In genomic region chrX:38351346-38351745, GRCh38 we compare ENCODE assay signal across 26 cellular contexts. TPM values are rescaled to one million over a fixed set of nuclear protein-coding genes. Genes with fewer than 3 reads are reported as not detected.
A peak's percentile ranks its signal among the peaks of the same experiment; 100 is the strongest.
DNase-seq lines count a peak whose midpoint lies in the region; ATAC-seq, FAIRE-seq and TF ChIP-seq lines count a peak whose summit lies in the region.
"Had no signal": no experiment of that assay in that cellular context is flagged by ENCODE, and none has a peak within 500 bp of the region (broad histone marks: within the 10 kb centered on the region; RNA-seq: fewer than 3 reads in every experiment).

No MANE protein-coding gene starts in this region.

- CTCF ChIA-PET in HEK293 (lab: Yijun Ruan, JAX) (no interaction called here), HepG2 (lab: Yijun Ruan, JAX; ENCODE audit: low intra/inter-chr PET ratio, low total read pairs) (no interaction called here)
- CTCF ChIA-PET in activated CD8-positive, alpha-beta T cell treated with anti-CD3 and anti-CD28 coated beads, Interleukin-2, amount 10 ng/mL, durations not matched to agents 7 days and 5 days (lab: Charles Lee) = no interaction called here

- 74% methylated on average over 3 of the region's 3 CpGs for WGBS in hepatocyte (ENCODE audit: low lambda C conversion rate, missing lambda C conversion rate)
- 71% methylated on average over 3 of the region's 3 CpGs for WGBS in HepG2 (ENCODE audit: low lambda C conversion rate)
- WGBS in small intestine, 3 donors = 23 to 67% (median 51%) methylated on average over 3 of the region's 3 CpGs

- no peak for TF ChIP-seq POLR2A in HepG2 (IDR thresholded peaks at IDR 0.05; ENCODE audit: insufficient read depth in 1 of 2, low read depth in 2 of 2, low read length in 2 of 2)

- no peak for TF ChIP-seq EP300 in HepG2 (IDR thresholded peaks at IDR 0.05; ENCODE audit: low read depth in 2 of 2, low read length in 2 of 2)
- no peak for TF ChIP-seq EP300 in HepG2 (CRISPR knock-in tag; IDR thresholded peaks at IDR 0.05; ENCODE audit: borderline replicate concordance)

- H3K4me1 ChIP-seq in HEK293 (ENCODE audit: control insufficient read depth, insufficient read depth, low read length) = no peaks in the 10 kb centered on the region
- H3K4me1 ChIP-seq in hepatocyte (ENCODE audit: insufficient read depth) = no peaks in the 10 kb centered on the region
- peaks cover 52% of the 10 kb centered on the region for H3K4me1 ChIP-seq in HepG2 (ENCODE audit: insufficient read depth, low read length)
- no peaks in the 10 kb centered on the region for H3K4me1 ChIP-seq in small intestine (ENCODE audit: control insufficient read depth in 2 of 2, insufficient read depth in 1 of 2, low read depth in 1 of 2, low read length in 1 of 2)
- H3K4me1 ChIP-seq: A549, BE2C, HAP-1 had no signal

- intact Hi-C loops in HepG2 (cut with micrococcal nuclease; ENCODE audit: unreplicated experiment) = no loop called here

- H3K4me2 ChIP-seq in hepatocyte = no peak overlapping the region
- no peak overlapping the region for H3K4me2 ChIP-seq in HepG2 (ENCODE audit: low read depth, low read length)
- H3K4me2 ChIP-seq: A549; BLaER1 treated with 17β-estradiol and CSF1 and Interleukin-3, amounts not matched to agents 10 nM and 100 nM had no signal

- no peaks in the 10 kb centered on the region for H3K36me3 Mint-ChIP-seq in activated CD8-positive, alpha-beta T cell treated with anti-CD3 and anti-CD28 coated beads, Interleukin-2, amount 10 ng/mL, durations not matched to agents 7 days and 5 days (ENCODE audit: low read depth)
- H3K36me3 Mint-ChIP-seq: CD4-positive, alpha-beta memory T cell had no signal

- TF ChIP-seq CTCF in HEK293 (tag by site-specific recombination; IDR thresholded peaks at IDR 0.05) = no peak
- no peak for TF ChIP-seq CTCF in hepatocyte (IDR thresholded peaks at IDR 0.05; ENCODE audit: poor library complexity)
- TF ChIP-seq CTCF in HepG2 (CRISPR knock-in tag; IDR thresholded peaks at IDR 0.05) = no peak

- H3K27ac ChIP-seq in HEK293 (ENCODE audit: extremely low read depth, low read depth, low read length) (no peak overlapping the region), hepatocyte (peak overlapping the region; percentile 7), HepG2 (ENCODE audit: extremely low read length, insufficient read depth, low read length) (no peak overlapping the region), small intestine (ENCODE audit: low read depth in 1 of 2, low read length in 1 of 2) (no peak overlapping the region)
- H3K27ac ChIP-seq: A549; BLaER1 treated with 17β-estradiol and CSF1 and Interleukin-3, amounts not matched to agents 10 nM and 100 nM had no signal

- no peaks in the 10 kb centered on the region for H3K4me1 Mint-ChIP-seq in activated CD8-positive, alpha-beta T cell treated with anti-CD3 and anti-CD28 coated beads, Interleukin-2, amount 10 ng/mL, durations not matched to agents 7 days and 5 days (ENCODE audit: low read depth)
- H3K4me1 Mint-ChIP-seq: CD4-positive, alpha-beta memory T cell had no signal

- H3K36me3 ChIP-seq in HEK293 (ENCODE audit: control insufficient read depth in 2 of 2, insufficient read depth in 1 of 2, low read length in 2 of 2) (no peaks in the 10 kb centered on the region), hepatocyte (replicated peaks; ENCODE audit: insufficient read depth, low read depth) (no peaks in the 10 kb centered on the region), HepG2 (replicated peaks in 1 of 2; ENCODE audit: control insufficient read depth in 1 of 2, insufficient read depth in 2 of 2, low read length in 2 of 2) (no peaks in the 10 kb centered on the region), small intestine (ENCODE audit: control insufficient read depth in 2 of 2, insufficient read depth in 2 of 2, low read length in 2 of 2) (no peaks in the 10 kb centered on the region)
- H3K36me3 ChIP-seq: BE2C; BLaER1 treated with 17β-estradiol and CSF1 and Interleukin-3, amounts not matched to agents 10 nM and 100 nM; HAP-1 had no signal

- POLR2A ChIA-PET in HEK293 (lab: Yijun Ruan, JAX) (no interaction called here), HepG2 (lab: Yijun Ruan, JAX) (no interaction called here)
- POLR2A ChIA-PET in activated CD8-positive, alpha-beta T cell treated with anti-CD3 and anti-CD28 coated beads, Interleukin-2, amount 10 ng/mL, durations not matched to agents 7 days and 5 days (lab: Charles Lee) = no interaction called here

- peaks cover 3% of the 10 kb centered on the region for H3K27me3 Mint-ChIP-seq in activated CD8-positive, alpha-beta T cell treated with anti-CD3 and anti-CD28 coated beads, Interleukin-2, amount 10 ng/mL, durations not matched to agents 7 days and 5 days (ENCODE audit: low read depth)

- H3K27ac Mint-ChIP-seq in activated CD8-positive, alpha-beta T cell treated with anti-CD3 and anti-CD28 coated beads, Interleukin-2, amount 10 ng/mL, durations not matched to agents 7 days and 5 days = no peak overlapping the region
- H3K27ac Mint-ChIP-seq: CD4-positive, alpha-beta memory T cell had no signal

- DNase-seq in hepatocyte (ENCODE audit: low spot score) = no peak
- no peak for DNase-seq in HepG2 (ENCODE audit: low spot score)
- peak; percentile 54 for DNase-seq in small intestine
- DNase-seq in KBM-7 = no peak
- no peak for DNase-seq in activated naive CD4-positive, alpha-beta T cell treated with anti-CD3 and anti-CD28 coated beads, Interleukin-2, amount 50 U/mL, for 16 hours
- DNase-seq in activated CD8-positive, alpha-beta T cell treated with anti-CD3 and anti-CD28 coated beads, Interleukin-2, amount 10 ng/mL, durations not matched to agents 7 days and 5 days = no peak
- DNase-seq: 8988T; ACHN; AML-193; BE2C; Calu3; CD4-positive, alpha-beta memory T cell; COR-L47; DMS53; DMS79 treated with DMSO at 0.1 percent for 48 hours; GF-D8; GOT3 had no signal

- H2AFZ ChIP-seq in hepatocyte (no peak overlapping the region), HepG2 (ENCODE audit: low read length) (no peak overlapping the region)

- no peaks in the 10 kb centered on the region for H3K9me2 ChIP-seq in hepatocyte (replicated peaks; ENCODE audit: insufficient read depth)

- no peak overlapping the region for H3K4me3 Mint-ChIP-seq in activated CD8-positive, alpha-beta T cell treated with anti-CD3 and anti-CD28 coated beads, Interleukin-2, amount 10 ng/mL, durations not matched to agents 7 days and 5 days
- H3K4me3 Mint-ChIP-seq: CD4-positive, alpha-beta memory T cell had no signal

- in situ Hi-C loops in HepG2 (cut with HindIII; ENCODE audit: extremely low pct_ligation_motif_present, low pct_unique_long_range_greater_than_20kb) (no loop called here), KBM-7 (cut with MboI; ENCODE audit: low pct_unique_long_range_greater_than_20kb, low sequenced_read_pairs) (no loop called here)

- no TSS peak for BruUV-seq in HepG2 (replicated peaks; lab: Mats Ljungman, UMichigan)

- no peaks in the 10 kb centered on the region for H3K79me2 ChIP-seq in hepatocyte
- H3K79me2 ChIP-seq in HepG2 (ENCODE audit: insufficient read depth, low read length) = no peaks in the 10 kb centered on the region

- H3K27me3 ChIP-seq in hepatocyte (no peaks in the 10 kb centered on the region), HepG2 (ENCODE audit: control insufficient read depth in 1 of 2, insufficient read depth in 2 of 2, low read length in 2 of 2) (no peaks in the 10 kb centered on the region), small intestine (ENCODE audit: control insufficient read depth in 2 of 2, insufficient read depth in 2 of 2, low read length in 2 of 2) (no peaks in the 10 kb centered on the region)
- H3K27me3 ChIP-seq: BE2C; BLaER1 treated with 17β-estradiol and CSF1 and Interleukin-3, amounts not matched to agents 10 nM and 100 nM had no signal

- H3K4me3 ChIP-seq in HEK293 (ENCODE audit: low read depth, low read length) (no peak overlapping the region), hepatocyte (no peak overlapping the region), HepG2 (replicated peaks in 1 of 3; ENCODE audit: insufficient read depth in 1 of 3, low read depth in 2 of 3, low read length in 3 of 3) (no peak overlapping the region), small intestine (ENCODE audit: low read depth in 1 of 2, low read length in 2 of 2) (no peak overlapping the region)
- H3K4me3 ChIP-seq: A549; BLaER1 treated with 17β-estradiol and CSF1 and Interleukin-3, amounts not matched to agents 10 nM and 100 nM; HAP-1 had no signal

- H3K9me3 ChIP-seq in HEK293 (ENCODE audit: control insufficient read depth, insufficient read depth, low read depth, low read length) (no peaks in the 10 kb centered on the region), hepatocyte (ENCODE audit: low read depth) (no peaks in the 10 kb centered on the region), HepG2 (ENCODE audit: low read length) (no peaks in the 10 kb centered on the region), small intestine (ENCODE audit: control insufficient read depth, low read depth) (no peaks in the 10 kb centered on the region)
- H3K9me3 ChIP-seq: A549, BE2C, HAP-1 had no signal

- FAIRE-seq in HepG2 (lab: Jason Lieb, UNC) (no peak), small intestine (lab: Jason Lieb, UNC) (no peak)
- FAIRE-seq: A549, GM12891, GM18507, H54 had no signal

- H3K9me3 Mint-ChIP-seq in activated CD8-positive, alpha-beta T cell treated with anti-CD3 and anti-CD28 coated beads, Interleukin-2, amount 10 ng/mL, durations not matched to agents 7 days and 5 days (ENCODE audit: insufficient read depth) = no peaks in the 10 kb centered on the region

- H4K20me1 ChIP-seq in hepatocyte (ENCODE audit: insufficient read depth, poor library complexity, severe bottlenecking) = no peaks in the 10 kb centered on the region
- no peaks in the 10 kb centered on the region for H4K20me1 ChIP-seq in HepG2 (ENCODE audit: insufficient read depth, low read length)
- H4K20me1 ChIP-seq: BLaER1 treated with 17β-estradiol and CSF1 and Interleukin-3, amounts not matched to agents 10 nM and 100 nM had no signal

- H3K9ac ChIP-seq in HepG2 (ENCODE audit: insufficient read depth, low read depth, low read length) = no peak overlapping the region
- H3K9ac ChIP-seq: BLaER1 treated with 17β-estradiol and CSF1 and Interleukin-3, amounts not matched to agents 10 nM and 100 nM had no signal

- no peak for ATAC-seq in HepG2
- ATAC-seq in activated CD8-positive, alpha-beta T cell treated with anti-CD3 and anti-CD28 coated beads, Interleukin-2, amount 10 ng/mL, durations not matched to agents 7 days and 5 days = no peak
- ATAC-seq: A549 had no signal

- no peak for TF ChIP-seq RAD21 in HepG2 (CRISPR knock-in tag; IDR thresholded peaks at IDR 0.05)

RNA-seq across cellular contexts. Expression of gene OTC, which starts 1.1 kb away (rescaled TPM):
- total RNA-seq in hepatocyte (33.2 and 37.8 TPM in 2 replicates), HepG2 (2016; rRNA removed; fragmentation: Illumina TruSeq; extraction: Trizol) (1.8 and 2.6 TPM in 2 replicates)
- polyA plus RNA-seq in hepatocyte (10.1 and 16.2 TPM in 2 replicates), HepG2 (2011; rRNA removed) (0.04 and 0.25 TPM in 2 replicates), small intestine (100 to 1,000 TPM in 1 of 3 donors, 10 to 100 TPM in 2; 65.4 to 130 (median 75.6) TPM)
- 0.18 and 0.20 TPM in 2 replicates for total RNA-seq in HepG2 (2016; cell fraction: cytosol; rRNA removed; fragmentation: Illumina TruSeq; extraction: Trizol; ENCODE audit: low read depth)
- 2.1 and 2.7 TPM in 2 replicates for total RNA-seq in HepG2 (2016; cell fraction: insoluble cytoplasmic fraction; rRNA removed; fragmentation: Illumina TruSeq; extraction: Trizol)
- total RNA-seq in HepG2 (2016; cell fraction: membrane; rRNA removed; fragmentation: Illumina TruSeq; extraction: Trizol) = 0.41 and 0.46 TPM in 2 replicates
- 0.85 and 1.3 TPM in 2 replicates for total RNA-seq in HepG2 (2016; cell fraction: nucleus; rRNA removed; fragmentation: Illumina TruSeq; extraction: Trizol)
- 0.13 TPM in 1 of 2 replicates, not detected in the other for polyA plus RNA-seq in HepG2 (2011; cell fraction: cytosol; rRNA removed)
- not detected in 2 replicates for polyA plus RNA-seq in HepG2 (2011; cell fraction: nucleus; rRNA removed)
- 0.08 and 0.30 TPM in 2 replicates for polyA plus RNA-seq in HepG2 (2012)
- polyA plus RNA-seq in HepG2 (2016; cell fraction: cytosol; fragmentation: Illumina TruSeq; extraction: Trizol; ENCODE audit: low read depth) = 0.18 and 0.36 TPM in 2 replicates
- polyA plus RNA-seq in HepG2 (2016; cell fraction: insoluble cytoplasmic fraction; fragmentation: Illumina TruSeq; extraction: Trizol; ENCODE audit: low read depth) = 1.9 and 2.3 TPM in 2 replicates
- polyA plus RNA-seq in HepG2 (2016; cell fraction: membrane; fragmentation: Illumina TruSeq; extraction: Trizol; ENCODE audit: low read depth) = 0.30 TPM in 1 of 2 replicates, not detected in the other
- polyA plus RNA-seq in HepG2 (2016; cell fraction: nucleus; fragmentation: Illumina TruSeq; extraction: Trizol; ENCODE audit: insufficient read depth, low read depth) = 0.40 and 0.67 TPM in 2 replicates
- not detected in 2 replicates for polyA minus RNA-seq in HepG2 (2011; rRNA and poly(A)+ RNA removed; ENCODE audit: low replicate concordance)
- polyA minus RNA-seq in HepG2 (2011; cell fraction: cytosol; rRNA and poly(A)+ RNA removed) = not detected in 2 replicates
- not detected in 2 replicates for polyA minus RNA-seq in HepG2 (2011; cell fraction: nucleus; rRNA and poly(A)+ RNA removed)
- not detected for total RNA-seq in activated CD8-positive, alpha-beta T cell treated with anti-CD3 and anti-CD28 coated beads, Interleukin-2, amount 10 ng/mL, durations not matched to agents 7 days and 5 days
- total RNA-seq: Calu3; CD4-positive, alpha-beta memory T cell; Daoy; G401 had no signal
- polyA plus RNA-seq: A549; CD4-positive, alpha-beta memory T cell had no signal

RNA-seq across cellular contexts. Expression of gene RPGR, which starts 24.0 kb away (rescaled TPM):
- total RNA-seq in hepatocyte = 9.8 and 15.9 TPM in 2 replicates
- polyA plus RNA-seq in hepatocyte = 7.2 and 7.6 TPM in 2 replicates
- 12.1 and 13.6 TPM in 2 replicates for total RNA-seq in HepG2 (2016; rRNA removed; fragmentation: Illumina TruSeq; extraction: Trizol)
- 2.6 and 5.5 TPM in 2 replicates for total RNA-seq in HepG2 (2016; cell fraction: cytosol; rRNA removed; fragmentation: Illumina TruSeq; extraction: Trizol; ENCODE audit: low read depth)
- total RNA-seq in HepG2 (2016; cell fraction: insoluble cytoplasmic fraction; rRNA removed; fragmentation: Illumina TruSeq; extraction: Trizol) = 12.1 and 14.8 TPM in 2 replicates
- 4.9 and 6.4 TPM in 2 replicates for total RNA-seq in HepG2 (2016; cell fraction: membrane; rRNA removed; fragmentation: Illumina TruSeq; extraction: Trizol)
- 21.1 and 21.4 TPM in 2 replicates for total RNA-seq in HepG2 (2016; cell fraction: nucleus; rRNA removed; fragmentation: Illumina TruSeq; extraction: Trizol)
- 2.1 TPM in 2 replicates for polyA plus RNA-seq in HepG2 (2011; rRNA removed)
- 0.66 and 0.94 TPM in 2 replicates for polyA plus RNA-seq in HepG2 (2011; cell fraction: cytosol; rRNA removed)
- 3.3 and 6.0 TPM in 2 replicates for polyA plus RNA-seq in HepG2 (2011; cell fraction: nucleus; rRNA removed)
- polyA plus RNA-seq in HepG2 (2012) = 6.1 and 11.9 TPM in 2 replicates
- polyA plus RNA-seq in HepG2 (2016; cell fraction: cytosol; fragmentation: Illumina TruSeq; extraction: Trizol; ENCODE audit: low read depth) = 0.91 and 1.0 TPM in 2 replicates
- polyA plus RNA-seq in HepG2 (2016; cell fraction: insoluble cytoplasmic fraction; fragmentation: Illumina TruSeq; extraction: Trizol; ENCODE audit: low read depth) = 12.5 and 13.0 TPM in 2 replicates
- polyA plus RNA-seq in HepG2 (2016; cell fraction: membrane; fragmentation: Illumina TruSeq; extraction: Trizol; ENCODE audit: low read depth) = 1.1 TPM in 2 replicates
- polyA plus RNA-seq in HepG2 (2016; cell fraction: nucleus; fragmentation: Illumina TruSeq; extraction: Trizol; ENCODE audit: insufficient read depth, low read depth) = 20.3 and 22.5 TPM in 2 replicates
- polyA minus RNA-seq in HepG2 (2011; rRNA and poly(A)+ RNA removed; ENCODE audit: low replicate concordance) = 1.6 and 2.3 TPM in 2 replicates
- 1.1 and 1.2 TPM in 2 replicates for polyA minus RNA-seq in HepG2 (2011; cell fraction: cytosol; rRNA and poly(A)+ RNA removed)
- 19.8 and 26.2 TPM in 2 replicates for polyA minus RNA-seq in HepG2 (2011; cell fraction: nucleus; rRNA and poly(A)+ RNA removed)
- 10 to 100 TPM in 1 of 3 donors, 1 to 10 TPM in 2; 2.9 to 14.2 (median 5.7) TPM for polyA plus RNA-seq in small intestine
- 1 to 10 TPM; 5.0 to 7.6 TPM for total RNA-seq in activated CD8-positive, alpha-beta T cell treated with anti-CD3 and anti-CD28 coated beads, Interleukin-2, amount 10 ng/mL, durations not matched to agents 7 days and 5 days

Comparison
In these comparisons a context has a peak if more than half of its experiments do, and no peak if none do; other contexts are left out.
1. Of the 63 proteins assayed by ChIP-seq in both HepG2 and HEK293: peak only in HepG2: none; only in HEK293: ATF2; in both: none; in neither: 62.